9 cellular contexts compared by ENCODE assay signal in genomic region chr20:54078296-54078695, GRCh38. TPM values are rescaled to one million over a fixed set of nuclear protein-coding genes. Genes with fewer than 3 reads are reported as not detected.
DNase-seq lines count a peak whose midpoint lies in the region; ATAC-seq lines count a peak whose summit lies in the region.
"Had no signal": no experiment of that assay in that cellular context is flagged by ENCODE, and none has a peak within 500 bp of the region (broad histone marks: within the 10 kb centered on the region; RNA-seq: fewer than 3 reads in every experiment).

No MANE protein-coding gene starts in this region.

- H3K9me3 ChIP-seq in CD4-positive, CD25-positive, alpha-beta regulatory T cell (ENCODE audit: control insufficient read depth in 2 of 2, low read length in 2 of 2) = no peaks in the 10 kb centered on the region
- H3K9me3 ChIP-seq in Karpas-422 (ENCODE audit: low read length) = no peaks in the 10 kb centered on the region

- DNase-seq in CD4-positive, CD25-positive, alpha-beta regulatory T cell = peak in 2 of 3 donors; percentile 6 to 77
- peak; percentile 4 for DNase-seq in activated gamma-delta T cell treated with anti-CD3 and anti-CD28 coated beads, Interleukin-2, amount 50 U/mL, for 16 hours (ENCODE audit: low read depth)
- DNase-seq in NCI-H226 (no peak), OCI-M2 (lab: John Stamatoyannopoulos, UW; ENCODE audit: unreplicated experiment) (no peak), cardiac septum (ENCODE audit: low spot score) (no peak), Karpas-422 (no peak)
- DNase-seq: DMS79 had no signal

- H3K27me3 Mint-ChIP-seq in CD4-positive, CD25-positive, alpha-beta regulatory T cell = no peaks in the 10 kb centered on the region

- H3K4me1 ChIP-seq in CD4-positive, CD25-positive, alpha-beta regulatory T cell (ENCODE audit: control insufficient read depth, insufficient read depth, low read length, poor library complexity, severe bottlenecking) = peaks cover 12% of the 10 kb centered on the region
- no peaks in the 10 kb centered on the region for H3K4me1 ChIP-seq in Karpas-422 (ENCODE audit: low read length)

- H3K4me3 Mint-ChIP-seq in CD4-positive, CD25-positive, alpha-beta regulatory T cell = peak overlapping the region in 3 of 4 donors; percentile 16 to 76 (median 69)

- no peaks in the 10 kb centered on the region for H3K79me2 ChIP-seq in Karpas-422 (ENCODE audit: low read length)

- no peaks in the 10 kb centered on the region for H3K36me3 ChIP-seq in CD4-positive, CD25-positive, alpha-beta regulatory T cell (ENCODE audit: control insufficient read depth, insufficient read depth, low read length)
- H3K36me3 ChIP-seq in Karpas-422 (ENCODE audit: insufficient read depth, low read length) = no peaks in the 10 kb centered on the region

- no peaks in the 10 kb centered on the region for H3K36me3 Mint-ChIP-seq in CD4-positive, CD25-positive, alpha-beta regulatory T cell

- H3K4me3 ChIP-seq in CD4-positive, CD25-positive, alpha-beta regulatory T cell (ENCODE audit: low read depth, low read length) = peak overlapping the region; percentile 47
- H3K4me3 ChIP-seq in Karpas-422 (ENCODE audit: low read length) = no peak overlapping the region

- no peak overlapping the region for H3K4me2 ChIP-seq in Karpas-422 (ENCODE audit: low read depth, low read length, poor library complexity, severe bottlenecking)

- peak overlapping the region; percentile 65 to 92 (median 86) for H3K27ac Mint-ChIP-seq in CD4-positive, CD25-positive, alpha-beta regulatory T cell

- H3K9ac ChIP-seq in Karpas-422 (ENCODE audit: low read length) = no peak overlapping the region

- peaks cover 11 to 20% (median 12%) of the 10 kb centered on the region in 4 donors for H3K4me1 Mint-ChIP-seq in CD4-positive, CD25-positive, alpha-beta regulatory T cell

- peak overlapping the region; percentile 10 for H3K27ac ChIP-seq in CD4-positive, CD25-positive, alpha-beta regulatory T cell (ENCODE audit: insufficient read depth, low read length, poor library complexity, severe bottlenecking)
- no peak overlapping the region for H3K27ac ChIP-seq in Karpas-422 (ENCODE audit: low read length)

- H3K9me2 ChIP-seq in Karpas-422 (replicated peaks; ENCODE audit: insufficient read depth, low read length) = no peaks in the 10 kb centered on the region

- H3K9me3 Mint-ChIP-seq in CD4-positive, CD25-positive, alpha-beta regulatory T cell = peaks cover 0 to 4% (median 0%) of the 10 kb centered on the region in 7 donors

- no peak overlapping the region for H2AFZ ChIP-seq in Karpas-422 (ENCODE audit: low read length)

- intact Hi-C loops in cardiac septum (cut with DNase I) = no loop called here

- no peaks in the 10 kb centered on the region for H4K20me1 ChIP-seq in Karpas-422 (ENCODE audit: insufficient read depth, low read depth, low read length)

- no peak for ATAC-seq in CD4-positive, CD25-positive, alpha-beta regulatory T cell (ENCODE audit: low read depth in 2 of 2)
- ATAC-seq in GM19395 (IDR thresholded peaks at IDR 0.05; ENCODE audit: unreplicated experiment) (peak; percentile 80), HG03565 (IDR thresholded peaks at IDR 0.05; ENCODE audit: unreplicated experiment) (peak; percentile 78)

- no peaks in the 10 kb centered on the region for H3K27me3 ChIP-seq in CD4-positive, CD25-positive, alpha-beta regulatory T cell (ENCODE audit: control insufficient read depth, insufficient read depth, low read length)
- no peaks in the 10 kb centered on the region for H3K27me3 ChIP-seq in Karpas-422 (ENCODE audit: low read length)

RNA-seq across cellular contexts. Expression of gene BCAS1, which starts 7.9 kb away (rescaled TPM):
- total RNA-seq in CD4-positive, CD25-positive, alpha-beta regulatory T cell = 15.6 TPM
- 10 to 100 TPM in 2 of 4 donors, 1 to 10 TPM in 1, under 1 TPM in 1; 0.81 to 17.3 (median 9.3) TPM for polyA plus RNA-seq in CD4-positive, CD25-positive, alpha-beta regulatory T cell
- not detected for total RNA-seq in cardiac septum
- total RNA-seq in Karpas-422 (2014; rRNA removed; shearing (Covaris generic); ENCODE audit: low replicate concordance) = 0.11 and 0.14 TPM in 2 replicates

Comparison
In these comparisons a context has a peak if more than half of its experiments do, and no peak if none do; other contexts are left out.
1. ATAC-seq: peak in GM19395 (single experiment) and HG03565 (single experiment); none in CD4-positive, CD25-positive, alpha-beta regulatory T cell (0 of 2).
2. DNase-seq: peak in CD4-positive, CD25-positive, alpha-beta regulatory T cell (2 of 3) and activated gamma-delta T cell treated with anti-CD3 and anti-CD28 coated beads, Interleukin-2, amount 50 U/mL, for 16 hours (single experiment); none in NCI-H226 (single experiment), OCI-M2 (single experiment), cardiac septum (single experiment) and Karpas-422 (single experiment).
3. RNA of gene BCAS1, which starts 7.9 kb away (total RNA-seq): 15.6 TPM in CD4-positive, CD25-positive, alpha-beta regulatory T cell (single experiment); 0.11 to 0.14 TPM in Karpas-422 and not detected in cardiac septum (single experiment); every median in the first group is over 10 times any median in the second.